In genomic region chr3:180534828-180535227, GRCh38 we compare ENCODE assay signal across 34 cellular contexts.
"Had no signal": no experiment of that assay in that cellular context is flagged by ENCODE, and none has a peak within 500 bp of the region (broad histone marks: within the 10 kb centered on the region; RNA-seq: fewer than 3 reads in every experiment).

No MANE protein-coding gene starts in this region.

- H3K4me1 Mint-ChIP-seq: activated B cell treated with CpG ODN at 0.5 μM for 24 hours; activated CD4-positive, alpha-beta T cell treated with anti-CD3 and anti-CD28 coated beads, Interleukin-2, amount 10 ng/mL, durations not matched to agents 24 days and 14 days; activated naive CD8-positive, alpha-beta T cell treated with anti-CD3 and anti-CD28 coated beads for 36 hours; activated T-helper 17 cell treated with anti-CD3 and anti-CD28 coated beads, Interleukin-2, amount 50 U/mL, for 72 hours had no signal

- H3K36me3 Mint-ChIP-seq: activated CD4-positive, alpha-beta memory T cell treated with anti-CD3 and anti-CD28 coated beads for 36 hours; activated naive CD4-positive, alpha-beta T cell treated with anti-CD3 and anti-CD28 coated beads, Interleukin-2, amount 50 U/mL, for 72 hours; activated naive CD8-positive, alpha-beta T cell treated with anti-CD3 and anti-CD28 coated beads for 36 hours had no signal

- H3K4me3 Mint-ChIP-seq: activated B cell treated with CpG ODN at 0.5 μM for 24 hours; activated CD4-positive, alpha-beta memory T cell treated with anti-CD3 and anti-CD28 coated beads for 36 hours; activated CD4-positive, alpha-beta T cell treated with anti-CD3 and anti-CD28 coated beads, Interleukin-2, amount 10 ng/mL, durations not matched to agents 24 days and 14 days; activated CD8-positive, alpha-beta T cell treated with anti-CD3 and anti-CD28 coated beads for 36 hours; activated naive CD4-positive, alpha-beta T cell treated with anti-CD3 and anti-CD28 coated beads for 36 hours; activated naive CD8-positive, alpha-beta T cell treated with anti-CD3 and anti-CD28 coated beads for 36 hours; activated T-cell treated with anti-CD3 and anti-CD28 coated beads, Interleukin-2, amount 50 U/mL, for 4 hours; activated T-cell treated with anti-CD3 and anti-CD28 coated beads, Interleukin-2, amount 50 U/mL, for 72 hours; activated T-helper 1 cell treated with anti-CD3 and anti-CD28 coated beads, Interleukin-12 subunit alpha, Interleukin-12 subunit beta, Interleukin-2, Interleukin-4 antibody, amounts not matched to agents 30 ng/mL and 10 ng/mL and 1 ng/mL, durations not matched to agents 14 hours and 24 hours and 36 hours; activated T-helper 17 cell treated with anti-CD3 and anti-CD28 coated beads, Interleukin-2, amount 50 U/mL, for 72 hours; T-helper 1 cell treated with Interleukin-12 subunit alpha and Interleukin-12 subunit beta and Interleukin-4 antibody, amounts not matched to agents 30 μg/mL and 1 μg/mL, for 36 hours; T-helper 2 cell treated with Interferon-gamma antibody and Interleukin-4, amounts not matched to agents 5 μg/mL and 100 μg/mL, for 36 hours had no signal

- H3K27me3 Mint-ChIP-seq: activated B cell treated with CpG ODN at 0.5 μM for 24 hours; activated CD4-positive, alpha-beta T cell treated with anti-CD3 and anti-CD28 coated beads, Interleukin-2, amount 10 ng/mL, durations not matched to agents 24 days and 14 days; activated CD8-positive, alpha-beta T cell treated with anti-CD3 and anti-CD28 coated beads for 36 hours; activated naive CD8-positive, alpha-beta T cell treated with anti-CD3 and anti-CD28 coated beads for 36 hours had no signal

- DNase-seq: activated B cell treated with CpG ODN at 0.5 μM for 24 hours; activated CD4-positive, alpha-beta memory T cell treated with anti-CD3 and anti-CD28 coated beads for 36 hours; activated CD4-positive, alpha-beta T cell treated with anti-CD3 and anti-CD28 coated beads for 4 hours; activated CD4-positive, alpha-beta T cell treated with anti-CD3 and anti-CD28 coated beads, Interleukin-2, amount 10 ng/mL, durations not matched to agents 24 days and 14 days; activated CD4-positive, alpha-beta T cell treated with anti-CD3 and anti-CD28 coated beads, Interleukin-2, amount 50 U/mL, for 1 hour; activated CD4-positive, alpha-beta T cell treated with anti-CD3 and anti-CD28 coated beads, Interleukin-2, amount 50 U/mL, for 4 hours; activated CD4-positive, CD25-positive, alpha-beta regulatory T cell treated with anti-CD3 and anti-CD28 coated beads, Interleukin-2, amount 50 U/mL, for 72 hours; activated CD8-positive, alpha-beta memory T cell treated with anti-CD3 and anti-CD28 coated beads, Interleukin-2, amount 50 U/mL, for 4 hours; activated CD8-positive, alpha-beta T cell treated with anti-CD3 and anti-CD28 coated beads for 36 hours; activated effector memory CD4-positive, alpha-beta T cell treated with anti-CD3 and anti-CD28 coated beads, Interleukin-2, amount 50 U/mL, for 16 hours; activated gamma-delta T cell treated with Interleukin-2 at 50 U/mL for 16 hours; activated naive CD4-positive, alpha-beta T cell; activated naive CD4-positive, alpha-beta T cell treated with anti-CD3 and anti-CD28 coated beads for 36 hours; activated naive CD4-positive, alpha-beta T cell treated with anti-CD3 and anti-CD28 coated beads, Interleukin-2, amount 50 U/mL, for 16 hours; activated naive CD8-positive, alpha-beta T cell treated with anti-CD3 and anti-CD28 coated beads for 36 hours; activated T-cell treated with anti-CD3 and anti-CD28 coated beads for 4 hours; activated T-cell treated with anti-CD3 and anti-CD28 coated beads, Interleukin-2, amount 50 U/mL, for 1 hour; activated T-cell treated with anti-CD3 and anti-CD28 coated beads, Interleukin-2, amount 50 U/mL, for 4 hours; activated T-cell treated with anti-CD3 and anti-CD28 coated beads, Interleukin-2, amount 50 U/mL, for 72 hours; adrenal gland; amniotic stem cell; aorta; body of pancreas; brain microvascular endothelial cell; central memory CD4-positive, alpha-beta T cell; T-helper 2 cell; T-helper 9 cell had no signal

- ATAC-seq: activated CD8-positive, alpha-beta T cell treated with anti-CD3 and anti-CD28 coated beads for 36 hours; activated naive CD4-positive, alpha-beta T cell treated with anti-CD3 and anti-CD28 coated beads, Interleukin-2, amount 50 U/mL, for 72 hours; activated T-cell treated with anti-CD3 and anti-CD28 coated beads, Interleukin-2, amount 50 U/mL, for 4 hours; activated T-cell treated with anti-CD3 and anti-CD28 coated beads, Interleukin-2, amount 50 U/mL, for 72 hours; activated T-helper 17 cell treated with anti-CD3 and anti-CD28 coated beads, Interleukin-2, amount 50 U/mL, for 72 hours; body of pancreas had no signal

- H3K4me3 ChIP-seq: adrenal gland, body of pancreas, breast epithelium had no signal

- H3K36me3 ChIP-seq: adrenal gland, brain microvascular endothelial cell, breast epithelium had no signal

- H3K9me3 ChIP-seq: adrenal gland, body of pancreas, breast epithelium had no signal

- H3K27ac ChIP-seq: adrenal gland, body of pancreas, brain microvascular endothelial cell, breast epithelium, VCaP had no signal

- H3K9me3 Mint-ChIP-seq: activated CD4-positive, alpha-beta T cell treated with anti-CD3 and anti-CD28 coated beads, Interleukin-2, amount 10 ng/mL, durations not matched to agents 24 days and 14 days; activated CD8-positive, alpha-beta T cell treated with anti-CD3 and anti-CD28 coated beads for 36 hours; activated naive CD4-positive, alpha-beta T cell treated with anti-CD3 and anti-CD28 coated beads, Interleukin-2, amount 50 U/mL, for 72 hours; activated T-cell treated with anti-CD3 and anti-CD28 coated beads, Interleukin-2, amount 50 U/mL, for 4 hours; activated T-helper 1 cell treated with anti-CD3 and anti-CD28 coated beads, Interleukin-12 subunit alpha, Interleukin-12 subunit beta, Interleukin-2, Interleukin-4 antibody, amounts not matched to agents 30 ng/mL and 10 ng/mL and 1 ng/mL, durations not matched to agents 14 hours and 24 hours and 36 hours; activated T-helper 17 cell treated with anti-CD3 and anti-CD28 coated beads, Interleukin-2, amount 50 U/mL, for 72 hours; T-helper 1 cell treated with Interleukin-12 subunit alpha and Interleukin-12 subunit beta and Interleukin-4 antibody, amounts not matched to agents 30 μg/mL and 1 μg/mL, for 36 hours; T-helper 2 cell treated with Interferon-gamma antibody and Interleukin-4, amounts not matched to agents 5 μg/mL and 100 μg/mL, for 36 hours had no signal

- H3K27me3 ChIP-seq: body of pancreas, brain microvascular endothelial cell, breast epithelium had no signal

- H3K27ac Mint-ChIP-seq: activated B cell treated with CpG ODN at 0.5 μM for 24 hours; activated CD4-positive, alpha-beta memory T cell treated with anti-CD3 and anti-CD28 coated beads for 36 hours; activated CD4-positive, alpha-beta T cell treated with anti-CD3 and anti-CD28 coated beads, Interleukin-2, amount 10 ng/mL, durations not matched to agents 24 days and 14 days; activated CD8-positive, alpha-beta T cell treated with anti-CD3 and anti-CD28 coated beads for 36 hours; activated naive CD4-positive, alpha-beta T cell treated with anti-CD3 and anti-CD28 coated beads for 36 hours; activated naive CD4-positive, alpha-beta T cell treated with anti-CD3 and anti-CD28 coated beads, Interleukin-2, amount 50 U/mL, for 72 hours; activated naive CD8-positive, alpha-beta T cell treated with anti-CD3 and anti-CD28 coated beads for 36 hours; activated T-cell treated with anti-CD3 and anti-CD28 coated beads, Interleukin-2, amount 50 U/mL, for 72 hours; activated T-helper 1 cell treated with anti-CD3 and anti-CD28 coated beads, Interleukin-12 subunit alpha, Interleukin-12 subunit beta, Interleukin-2, Interleukin-4 antibody, amounts not matched to agents 30 ng/mL and 10 ng/mL and 1 ng/mL, durations not matched to agents 14 hours and 24 hours and 36 hours; activated T-helper 17 cell treated with anti-CD3 and anti-CD28 coated beads, Interleukin-2, amount 50 U/mL, for 72 hours; T-helper 1 cell treated with Interleukin-12 subunit alpha and Interleukin-12 subunit beta and Interleukin-4 antibody, amounts not matched to agents 30 μg/mL and 1 μg/mL, for 36 hours; T-helper 2 cell treated with Interferon-gamma antibody and Interleukin-4, amounts not matched to agents 5 μg/mL and 100 μg/mL, for 36 hours had no signal

- H3K4me1 ChIP-seq: adrenal gland, breast epithelium had no signal
